37 cellular contexts compared by ENCODE assay signal in the genomic region with DNA sequence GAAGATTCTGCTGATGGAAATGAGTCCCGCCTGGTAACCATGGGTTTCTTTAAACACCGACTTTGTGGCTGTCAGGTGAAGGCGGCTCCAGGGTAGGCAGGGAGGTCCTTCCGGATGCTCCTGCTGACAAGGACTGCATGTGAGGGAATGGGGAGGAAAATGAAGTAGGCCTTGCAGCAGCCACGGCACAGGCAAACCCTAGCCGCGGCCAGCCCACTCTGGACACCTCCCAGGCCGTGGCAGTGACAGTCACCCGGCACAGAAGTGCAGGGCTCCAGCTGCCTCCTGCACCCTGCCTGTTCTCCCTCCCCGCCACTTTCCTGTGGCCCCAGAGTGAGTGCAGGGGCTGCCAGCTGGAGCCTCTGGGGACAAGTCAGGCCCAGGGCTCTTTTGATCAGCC. TPM values are rescaled to one million over a fixed set of nuclear protein-coding genes. Genes with fewer than 3 reads are reported as not detected.
"Had no signal": no experiment of that assay in that cellular context is flagged by ENCODE, and none has a peak within 500 bp of the region (broad histone marks: within the 10 kb centered on the region; RNA-seq: fewer than 3 reads in every experiment).

No MANE protein-coding gene starts in this region.

- H3K27me3 ChIP-seq: adrenal gland, body of pancreas, brain microvascular endothelial cell, breast epithelium had no signal

- DNase-seq: activated B cell treated with CpG ODN at 0.5 μM for 24 hours; activated CD4-positive, alpha-beta memory T cell treated with anti-CD3 and anti-CD28 coated beads for 36 hours; activated CD4-positive, alpha-beta T cell treated with anti-CD3 and anti-CD28 coated beads for 4 hours; activated CD4-positive, alpha-beta T cell treated with anti-CD3 and anti-CD28 coated beads, Interleukin-2, amount 10 ng/mL, durations not matched to agents 24 days and 14 days; activated CD4-positive, alpha-beta T cell treated with anti-CD3 and anti-CD28 coated beads, Interleukin-2, amount 50 U/mL, for 1 hour; activated CD4-positive, alpha-beta T cell treated with anti-CD3 and anti-CD28 coated beads, Interleukin-2, amount 50 U/mL, for 4 hours; activated CD4-positive, CD25-positive, alpha-beta regulatory T cell treated with anti-CD3 and anti-CD28 coated beads, Interleukin-2, amount 50 U/mL, for 72 hours; activated CD8-positive, alpha-beta memory T cell treated with anti-CD3 and anti-CD28 coated beads, Interleukin-2, amount 50 U/mL, for 4 hours; activated CD8-positive, alpha-beta T cell treated with anti-CD3 and anti-CD28 coated beads for 36 hours; activated effector memory CD4-positive, alpha-beta T cell treated with anti-CD3 and anti-CD28 coated beads, Interleukin-2, amount 50 U/mL, for 16 hours; activated gamma-delta T cell treated with Interleukin-2 at 50 U/mL for 16 hours; activated naive CD4-positive, alpha-beta T cell; activated naive CD4-positive, alpha-beta T cell treated with anti-CD3 and anti-CD28 coated beads for 36 hours; activated naive CD4-positive, alpha-beta T cell treated with anti-CD3 and anti-CD28 coated beads, Interleukin-2, amount 50 U/mL, for 16 hours; activated naive CD8-positive, alpha-beta T cell treated with anti-CD3 and anti-CD28 coated beads for 36 hours; activated T-cell treated with anti-CD3 and anti-CD28 coated beads for 4 hours; activated T-cell treated with anti-CD3 and anti-CD28 coated beads, Interleukin-2, amount 50 U/mL, for 1 hour; activated T-cell treated with anti-CD3 and anti-CD28 coated beads, Interleukin-2, amount 50 U/mL, for 4 hours; activated T-cell treated with anti-CD3 and anti-CD28 coated beads, Interleukin-2, amount 50 U/mL, for 72 hours; adrenal gland; amniotic stem cell; aorta; body of pancreas; brain microvascular endothelial cell; central memory CD4-positive, alpha-beta T cell; T-helper 1 cell; T-helper 2 cell; T-helper 9 cell had no signal

- H3K9me3 ChIP-seq: adrenal gland, body of pancreas, breast epithelium had no signal

- H3K4me1 ChIP-seq: adrenal gland, breast epithelium had no signal

- H3K4me3 ChIP-seq: adrenal gland, body of pancreas, breast epithelium had no signal

- ATAC-seq: activated CD8-positive, alpha-beta T cell treated with anti-CD3 and anti-CD28 coated beads for 36 hours; activated naive CD4-positive, alpha-beta T cell treated with anti-CD3 and anti-CD28 coated beads, Interleukin-2, amount 50 U/mL, for 72 hours; activated T-cell treated with anti-CD3 and anti-CD28 coated beads, Interleukin-2, amount 50 U/mL, for 4 hours; activated T-cell treated with anti-CD3 and anti-CD28 coated beads, Interleukin-2, amount 50 U/mL, for 72 hours; activated T-helper 17 cell treated with anti-CD3 and anti-CD28 coated beads, Interleukin-2, amount 50 U/mL, for 72 hours; body of pancreas had no signal

- H3K36me3 ChIP-seq: adrenal gland, brain microvascular endothelial cell, breast epithelium had no signal

- FAIRE-seq: astrocyte, TTC549 had no signal

- H3K27ac ChIP-seq: adrenal gland, body of pancreas, brain microvascular endothelial cell, breast epithelium, VCaP had no signal

RNA-seq across cellular contexts. Expression of a gene that starts 21.0 kb away (rescaled TPM):
- total RNA-seq: activated B cell treated with CpG ODN at 0.5 μM for 24 hours; activated CD4-positive, alpha-beta memory T cell treated with anti-CD3 and anti-CD28 coated beads for 36 hours; activated CD4-positive, alpha-beta T cell treated with anti-CD3 and anti-CD28 coated beads, Interleukin-2, amount 10 ng/mL, durations not matched to agents 24 days and 14 days; activated CD8-positive, alpha-beta memory T cell treated with anti-CD3 and anti-CD28 coated beads for 36 hours; activated CD8-positive, alpha-beta T cell treated with anti-CD3 and anti-CD28 coated beads for 36 hours; activated naive CD4-positive, alpha-beta T cell treated with anti-CD3 and anti-CD28 coated beads for 36 hours; activated naive CD4-positive, alpha-beta T cell treated with anti-CD3 and anti-CD28 coated beads, Interleukin-2, amount 50 U/mL, for 72 hours; activated naive CD8-positive, alpha-beta T cell treated with anti-CD3 and anti-CD28 coated beads for 36 hours; activated T-cell treated with anti-CD3 and anti-CD28 coated beads, Interleukin-2, amount 50 U/mL, for 4 hours; activated T-cell treated with anti-CD3 and anti-CD28 coated beads, Interleukin-2, amount 50 U/mL, for 72 hours; activated T-helper 1 cell treated with anti-CD3 and anti-CD28 coated beads, Interleukin-12 subunit alpha, Interleukin-12 subunit beta, Interleukin-2, Interleukin-4 antibody, amounts not matched to agents 30 ng/mL and 10 ng/mL and 1 ng/mL, durations not matched to agents 14 hours and 24 hours and 36 hours; activated T-helper 17 cell treated with anti-CD3 and anti-CD28 coated beads, Interleukin-2, amount 50 U/mL, for 72 hours; aorta; astrocyte; body of pancreas; cardiac septum had no signal
